In genomic region chr16:53912155-53912554, GRCh38 we compare ENCODE assay signal across 10 cellular contexts.
DNase-seq lines count a peak whose midpoint lies in the region; ATAC-seq, FAIRE-seq and TF ChIP-seq lines count a peak whose summit lies in the region.
"Had no signal": no experiment of that assay in that cellular context is flagged by ENCODE, and none has a peak within 500 bp of the region (broad histone marks: within the 10 kb centered on the region; RNA-seq: fewer than 3 reads in every experiment).

No MANE protein-coding gene starts in this region.

- no peaks in the 10 kb centered on the region for H3K36me3 Mint-ChIP-seq in central memory CD8-positive, alpha-beta T cell (ENCODE audit: insufficient read depth)

- in situ Hi-C loops in HepG2 (cut with HindIII; ENCODE audit: extremely low pct_ligation_motif_present, low pct_unique_long_range_greater_than_20kb), result no loop called here

- CTCF ChIA-PET in RWPE1 (lab: Yijun Ruan, JAX), result interaction anchor here (0.8 kb wide), 1 partner anchor 251 kb away, joined by 3 read pairs; no protein-coding TSS in a partner anchor
- CTCF ChIA-PET in HepG2 (lab: Yijun Ruan, JAX; ENCODE audit: low intra/inter-chr PET ratio, low total read pairs), result no interaction called here

- no peak for FAIRE-seq in HepG2 (lab: Jason Lieb, UNC)

- no peaks in the 10 kb centered on the region for H3K9me3 Mint-ChIP-seq in central memory CD8-positive, alpha-beta T cell

- H3K27me3 ChIP-seq in ACC112 (ENCODE audit: insufficient read depth, low read length) (no peaks in the 10 kb centered on the region), neuronal stem cell (ENCODE audit: control insufficient read depth in 3 of 3, insufficient read depth in 3 of 3, low read depth in 1 of 3, low read length in 3 of 3) (peaks cover 0 to 16% (median 2%) of the 10 kb centered on the region in 3 experiments), gastroesophageal sphincter (no peaks in the 10 kb centered on the region), SJCRH30 (no peaks in the 10 kb centered on the region), HepG2 (ENCODE audit: control insufficient read depth in 1 of 2, insufficient read depth in 2 of 2, low read length in 2 of 2) (no peaks in the 10 kb centered on the region)

- peak; percentile 74 for DNase-seq in RWPE1 (ENCODE audit: low spot score)
- DNase-seq in central memory CD8-positive, alpha-beta T cell (ENCODE audit: low spot score in 2 of 2), result peak in 1 of 2 donors; percentile 37
- no peak for DNase-seq in neuronal stem cell (ENCODE audit: low spot score)
- no peak for DNase-seq in SJCRH30
- DNase-seq in HepG2 (ENCODE audit: low spot score), result no peak
- DNase-seq: H7, NCI-H1694 treated with DMSO at 0.1 percent for 48 hours had no signal

- no peaks in the 10 kb centered on the region for H3K9me3 ChIP-seq in neuronal stem cell (replicated peaks in 1 of 2; ENCODE audit: control insufficient read depth in 2 of 2, insufficient read depth in 1 of 2, low read depth in 1 of 2, low read length in 2 of 2)
- no peaks in the 10 kb centered on the region for H3K9me3 ChIP-seq in gastroesophageal sphincter
- H3K9me3 ChIP-seq in SJCRH30 (replicated peaks), result no peaks in the 10 kb centered on the region
- no peaks in the 10 kb centered on the region for H3K9me3 ChIP-seq in HepG2 (ENCODE audit: low read length)

- H3K4me1 Mint-ChIP-seq in central memory CD8-positive, alpha-beta T cell, result peaks cover 26% of the 10 kb centered on the region

- TF ChIP-seq CTCF in RWPE1 (conservative IDR thresholded peaks at IDR 0.05; ENCODE audit: low read depth) (no peak), gastroesophageal sphincter (IDR thresholded peaks at IDR 0.05) (no peak), HepG2 (CRISPR knock-in tag; IDR thresholded peaks at IDR 0.05) (no peak)

- no peaks in the 10 kb centered on the region for H3K79me1 ChIP-seq in neuronal stem cell (ENCODE audit: low read depth, low read length)

- BruUV-seq in HepG2 (replicated peaks; lab: Mats Ljungman, UMichigan), result no TSS peak

- H2BK12ac ChIP-seq in neuronal stem cell (ENCODE audit: low read length), result no peak overlapping the region

- H2BK15ac ChIP-seq in neuronal stem cell (ENCODE audit: low read length), result no peak overlapping the region

- H3K4me2 ChIP-seq in neuronal stem cell (ENCODE audit: insufficient read depth, low read length, poor library complexity, severe bottlenecking) (no peak overlapping the region), HepG2 (ENCODE audit: low read depth, low read length) (no peak overlapping the region)

- no peak overlapping the region for H4K91ac ChIP-seq in neuronal stem cell (ENCODE audit: low read depth, low read length, poor library complexity)

- peak overlapping the region; percentile 1 for H3K4me3 Mint-ChIP-seq in central memory CD8-positive, alpha-beta T cell

- no peak overlapping the region for H3K4me3 ChIP-seq in ACC112 (ENCODE audit: low read depth, low read length)
- no peak overlapping the region for H3K4me3 ChIP-seq in neuronal stem cell (ENCODE audit: low read length in 2 of 2)
- H3K4me3 ChIP-seq in gastroesophageal sphincter, result no peak overlapping the region
- no peak overlapping the region for H3K4me3 ChIP-seq in SJCRH30
- no peak overlapping the region for H3K4me3 ChIP-seq in HepG2 (replicated peaks in 1 of 3; ENCODE audit: insufficient read depth in 1 of 3, low read depth in 2 of 3, low read length in 3 of 3)

- peak overlapping the region; percentile 34 for H3K27ac Mint-ChIP-seq in central memory CD8-positive, alpha-beta T cell (ENCODE audit: low read depth)

- no peak overlapping the region for H3K18ac ChIP-seq in neuronal stem cell (ENCODE audit: low read length)

- H3K36me3 ChIP-seq in ACC112 (ENCODE audit: insufficient read depth, low read length) (no peaks in the 10 kb centered on the region), neuronal stem cell (replicated peaks in 1 of 2; ENCODE audit: control insufficient read depth in 2 of 2, insufficient read depth in 2 of 2, low read length in 2 of 2) (no peaks in the 10 kb centered on the region), gastroesophageal sphincter (peaks cover 0 to 2% of the 10 kb centered on the region in 2 donors), SJCRH30 (no peaks in the 10 kb centered on the region), HepG2 (replicated peaks in 1 of 2; ENCODE audit: control insufficient read depth in 1 of 2, insufficient read depth in 2 of 2, low read length in 2 of 2) (no peaks in the 10 kb centered on the region)

- peak; percentile 81 for ATAC-seq in GM18907 (IDR thresholded peaks at IDR 0.05; ENCODE audit: unreplicated experiment)
- ATAC-seq in central memory CD8-positive, alpha-beta T cell (replicated peaks; ENCODE audit: extremely low read depth, poor library complexity, severe bottlenecking), result peak; percentile 94
- ATAC-seq in gastroesophageal sphincter, result no peak
- no peak for ATAC-seq in HepG2

- no peak overlapping the region for H2BK5ac ChIP-seq in neuronal stem cell (ENCODE audit: low read length)

- WGBS in neuronal stem cell (ENCODE audit: extremely low coverage in 2 of 2, insufficient read length in 2 of 2, insufficient replicate concordance in 1 of 2), 2 donors, result no CpG with 5 or more reads among the region's 2 CpGs
- WGBS in gastroesophageal sphincter (ENCODE audit: low coverage in 1 of 2), 2 donors, result 94 to 100% methylated on average over 2 of the region's 2 CpGs
- WGBS in HepG2 (ENCODE audit: low lambda C conversion rate), result 100% methylated on average over 2 of the region's 2 CpGs

- POLR2A ChIA-PET in RWPE1 (lab: Yijun Ruan, JAX; ENCODE audit: low non-redundant PET), result no interaction called here
- POLR2A ChIA-PET in HepG2 (lab: Yijun Ruan, JAX), result no interaction called here

- H4K20me1 ChIP-seq in HepG2 (ENCODE audit: insufficient read depth, low read length), result no peaks in the 10 kb centered on the region

- H3K9ac ChIP-seq in neuronal stem cell (ENCODE audit: low read depth, low read length, poor library complexity) (no peak overlapping the region), HepG2 (ENCODE audit: insufficient read depth, low read depth, low read length) (no peak overlapping the region)

- H3K14ac ChIP-seq in neuronal stem cell (ENCODE audit: low read length), result no peak overlapping the region

- TF ChIP-seq EP300 in gastroesophageal sphincter (IDR thresholded peaks at IDR 0.05) (no peak), HepG2 (IDR thresholded peaks at IDR 0.05; ENCODE audit: low read depth in 2 of 2, low read length in 2 of 2) (no peak), HepG2 (CRISPR knock-in tag; IDR thresholded peaks at IDR 0.05; ENCODE audit: borderline replicate concordance) (no peak)

- no peak overlapping the region for H4K8ac ChIP-seq in neuronal stem cell (ENCODE audit: low read depth, low read length)

- no peak for TF ChIP-seq POLR2A in gastroesophageal sphincter (IDR thresholded peaks at IDR 0.05)
- no peak for TF ChIP-seq POLR2A in HepG2 (IDR thresholded peaks at IDR 0.05; ENCODE audit: insufficient read depth in 1 of 2, low read depth in 2 of 2, low read length in 2 of 2)

- intact Hi-C loops in HepG2 (cut with micrococcal nuclease; ENCODE audit: unreplicated experiment), result no loop called here

- H2BK120ac ChIP-seq in neuronal stem cell (ENCODE audit: low read depth, low read length), result no peak overlapping the region

- no peaks in the 10 kb centered on the region for H3K27me3 Mint-ChIP-seq in central memory CD8-positive, alpha-beta T cell

- H3K27ac ChIP-seq in ACC112 (ENCODE audit: low read depth, low read length) (peak overlapping the region; percentile 70), RWPE1 (no peak overlapping the region), neuronal stem cell (replicated peaks; ENCODE audit: low read length) (no peak overlapping the region), gastroesophageal sphincter (no peak overlapping the region), SJCRH30 (no peak overlapping the region), HepG2 (ENCODE audit: extremely low read length, insufficient read depth, low read length) (no peak overlapping the region)

- no peak overlapping the region for H2AK5ac ChIP-seq in neuronal stem cell (ENCODE audit: low read depth, low read length)

- H3K4me1 ChIP-seq in ACC112 (ENCODE audit: control insufficient read depth, insufficient read depth, low read length, unreplicated experiment) (peaks cover 28% of the 10 kb centered on the region), neuronal stem cell (ENCODE audit: control insufficient read depth in 2 of 2, insufficient read depth in 1 of 2, low read depth in 1 of 2, low read length in 2 of 2) (peaks cover 10 to 44% of the 10 kb centered on the region in 2 donors), gastroesophageal sphincter (peaks cover 5 to 38% (median 6%) of the 10 kb centered on the region in 3 donors), SJCRH30 (peaks cover 12% of the 10 kb centered on the region), HepG2 (ENCODE audit: insufficient read depth, low read length) (peaks cover 22% of the 10 kb centered on the region)

- no peak overlapping the region for H3K23ac ChIP-seq in neuronal stem cell (ENCODE audit: low read depth, low read length, poor library complexity)

- H3K4ac ChIP-seq in neuronal stem cell (ENCODE audit: low read length), result no peak overlapping the region

- no peaks in the 10 kb centered on the region for H3K79me2 ChIP-seq in ACC112 (ENCODE audit: control insufficient read depth, insufficient read depth, low read length, unreplicated experiment)
- H3K79me2 ChIP-seq in HepG2 (ENCODE audit: insufficient read depth, low read length), result no peaks in the 10 kb centered on the region

- TF ChIP-seq RAD21 in HepG2 (CRISPR knock-in tag; IDR thresholded peaks at IDR 0.05), result no peak

- H2AFZ ChIP-seq in ACC112 (ENCODE audit: low read length, unreplicated experiment) (no peak overlapping the region), neuronal stem cell (ENCODE audit: low read length) (no peak overlapping the region), HepG2 (ENCODE audit: low read length) (no peak overlapping the region)

TF ChIP-seq in HepG2, 621 proteins besides CTCF, POLR2A, EP300 and RAD21:
- no peak for TF ChIP-seq ZNF776 (CRISPR knock-in tag; IDR thresholded peaks at IDR 0.05)

Comparison
In these comparisons a context has a peak if more than half of its experiments do, and no peak if none do; other contexts are left out.
1. ATAC-seq: peak in GM18907 (single experiment) and central memory CD8-positive, alpha-beta T cell (single experiment); none in gastroesophageal sphincter (single experiment) and HepG2 (single experiment).